Comparison of ENCODE assay signal across 1 cellular context in the genomic region with DNA sequence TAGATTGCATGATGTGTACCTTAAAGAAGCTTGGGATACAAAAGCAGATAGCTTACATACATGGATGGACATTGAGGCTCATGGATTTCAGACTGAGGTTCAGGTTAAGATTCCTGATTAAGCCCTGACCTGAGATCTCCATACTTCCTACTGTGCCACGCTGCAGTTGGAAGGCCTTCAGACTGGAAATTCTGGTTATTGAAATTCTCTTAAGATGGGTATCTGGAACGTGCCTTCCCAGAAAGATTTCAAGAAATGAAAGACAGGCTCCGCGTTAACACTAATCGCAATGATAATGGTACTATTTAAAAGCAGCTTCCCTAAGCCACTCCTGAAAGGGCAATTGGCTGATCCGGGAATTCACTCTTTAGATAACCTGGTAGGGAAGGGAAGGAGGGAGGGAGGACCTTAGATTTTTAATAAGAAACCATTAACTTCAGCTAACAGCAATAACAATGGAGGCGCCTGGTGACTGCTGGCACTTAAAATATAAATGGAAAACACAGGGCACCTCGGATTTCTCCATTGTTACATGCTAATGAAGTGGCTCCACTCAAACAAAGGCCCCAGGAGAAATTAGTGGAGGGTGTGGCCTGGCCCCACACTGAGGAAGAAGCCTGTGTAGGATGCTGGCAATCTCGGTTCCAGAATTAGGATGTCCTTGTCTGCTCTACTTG.
TF ChIP-seq lines count a peak whose summit lies in the region.

No MANE protein-coding gene starts in this region.

TF ChIP-seq in GM23338, 12 proteins besides CTCF, POLR2A, EP300 and RAD21:
- TF ChIP-seq CREB1 (CRISPR knock-in tag; IDR thresholded peaks at IDR 0.05; ENCODE audit: low read depth) (0 out of 2 replicates have a peak, but pooled peaks have one; percentile 5), ZNF462 (CRISPR knock-in tag; IDR thresholded peaks at IDR 0.05) (no peak), POLR2AphosphoS5 (IDR thresholded peaks at IDR 0.05; ENCODE audit: low read depth) (peak; percentile 57), NANOG (IDR thresholded peaks at IDR 0.05; ENCODE audit: borderline replicate concordance) (peak; percentile 43)
TF ChIP-seq in GM23338: peak in this region for 3.
